8 cellular contexts compared by ENCODE assay signal in genomic region chr7:18495412-18496335, GRCh38. TPM values are rescaled to one million over a fixed set of nuclear protein-coding genes. Genes with fewer than 3 reads are reported as not detected.
DNase-seq lines count a peak whose midpoint lies in the region; ATAC-seq, FAIRE-seq and TF ChIP-seq lines count a peak whose summit lies in the region.

Gene HDAC9, plus strand, starts transcription at chr7:18495749. Its CDS starts 554 bp downstream, at chr7:18496303.

- no peaks in the 10 kb centered on the region for H3K79me2 ChIP-seq in keratinocyte (ENCODE audit: control insufficient read depth, insufficient read depth, low read length)

- H2AFZ ChIP-seq in keratinocyte (ENCODE audit: control insufficient read depth, low read length) = peak within 1 kb of the TSS; percentile 41

- H3K9me1 ChIP-seq in keratinocyte (ENCODE audit: control insufficient read depth, extremely low read depth, insufficient read depth, low read length) = no peaks in the 10 kb centered on the region

- H3K27me3 ChIP-seq in keratinocyte (ENCODE audit: control insufficient read depth, extremely low read depth, insufficient read depth, low read length) (no peaks in the 10 kb centered on the region), spleen (replicated peaks in 1 of 7) (no peaks in the 10 kb centered on the region)

- DNase-seq in DMS153 (lab: John Stamatoyannopoulos, UW) (peak; percentile 83), NOMO-1 (lab: John Stamatoyannopoulos, UW; ENCODE audit: unreplicated experiment in 2 of 2) (peak; percentile 59 to 68), cerebellar cortex (ENCODE audit: low spot score) (peak; percentile 98), keratinocyte (ENCODE audit: low read depth, low spot score) (no peak), spleen (peak; percentile 75), GOT3 (lab: John Stamatoyannopoulos, UW) (no peak)

- intact Hi-C loops in spleen (cut with DNase I; ENCODE audit: low total_unique reads) = no loop called here

- no peak within 1 kb of the TSS for H3K9ac ChIP-seq in keratinocyte (ENCODE audit: control insufficient read depth, extremely low read depth, insufficient read depth, low read length)

- WGBS in spleen, 5 donors = 10 to 13% (median 10%) methylated on average over 18 of the region's 18 CpGs

- TF ChIP-seq CTCF in keratinocyte (optimal IDR thresholded peaks at IDR 0.05 in 1 of 3, IDR thresholded peaks at IDR 0.05 in 1 of 3, conservative IDR thresholded peaks at IDR 0.05 in 1 of 3; ENCODE audit: extremely low read depth in 1 of 3, insufficient read depth in 2 of 3, low read length in 3 of 3) = no peak
- TF ChIP-seq CTCF in spleen (IDR thresholded peaks at IDR 0.05 in 8 of 11, conservative IDR thresholded peaks at IDR 0.05 in 3 of 11) = no peak

- ATAC-seq in GM19467 (IDR thresholded peaks at IDR 0.05; ENCODE audit: unreplicated experiment) = peak; percentile 87
- ATAC-seq in HG03520 (IDR thresholded peaks at IDR 0.05; ENCODE audit: unreplicated experiment) = peak; percentile 93

- peak in 1 of 3 donors; percentile 69 for TF ChIP-seq POLR2A in spleen (IDR thresholded peaks at IDR 0.05)

- peak; percentile 79 for FAIRE-seq in keratinocyte (lab: Jason Lieb, UNC)

- H3K4me3 ChIP-seq in keratinocyte (ENCODE audit: control insufficient read depth in 2 of 3, extremely low read depth in 1 of 3, insufficient read depth in 2 of 3, low read depth in 1 of 3, low read length in 3 of 3) (peak within 1 kb of the TSS in 2 of 3 experiments; percentile 22 to 41), spleen (peak within 1 kb of the TSS; percentile 16 to 70 (median 39))

- dilution Hi-C loops in keratinocyte (cut with MboI; ENCODE audit: extremely low pct_ligation_motif_present, low sequenced_read_pairs) = no loop called here

- H3K4me1 ChIP-seq in keratinocyte (ENCODE audit: control insufficient read depth, extremely low read depth, insufficient read depth, low read length) (peaks cover 8% of the 10 kb centered on the region), spleen (peaks cover 4 to 70% (median 28%) of the 10 kb centered on the region in 6 donors)

- H3K4me2 ChIP-seq in keratinocyte (ENCODE audit: control insufficient read depth, extremely low read depth, insufficient read depth, low read depth, low read length) = peak within 1 kb of the TSS; percentile 55

- H3K9me3 ChIP-seq in keratinocyte (ENCODE audit: control insufficient read depth, low read depth, low read length) (no peaks in the 10 kb centered on the region), spleen (no peaks in the 10 kb centered on the region)

- H3K36me3 ChIP-seq in keratinocyte (ENCODE audit: control insufficient read depth in 2 of 2, extremely low read depth in 1 of 2, insufficient read depth in 2 of 2, low read length in 2 of 2) = no peaks in the 10 kb centered on the region
- no peaks in the 10 kb centered on the region for H3K36me3 ChIP-seq in spleen

- H3K27ac ChIP-seq in keratinocyte (ENCODE audit: control insufficient read depth, insufficient read depth, low read length) (no peak within 1 kb of the TSS), spleen (peak within 1 kb of the TSS in 7 of 8 donors; percentile 10 to 74 (median 64))

- no peaks in the 10 kb centered on the region for H4K20me1 ChIP-seq in keratinocyte (ENCODE audit: control insufficient read depth, extremely low read depth, insufficient read depth, low read length)

RNA-seq across cellular contexts. Expression of gene HDAC9, which starts in this region (rescaled TPM):
- polyA plus RNA-seq in keratinocyte (24.6 to 31.2 TPM (median 28.8 TPM) in 3 replicates), spleen (10 to 100 TPM; 15.9 to 18.9 (median 18.9) TPM)
- 64.0 TPM for polyA plus RNA-seq in keratinocyte (2011; ENCODE audit: low read depth)
- 20.4 and 33.1 TPM in 2 replicates for polyA plus RNA-seq in keratinocyte (2011; cell fraction: cytosol; rRNA removed)
- polyA plus RNA-seq in keratinocyte (2011; cell fraction: nucleus; rRNA removed) = 34.0 and 40.7 TPM in 2 replicates
- 21.0 and 26.7 TPM in 2 replicates for polyA plus RNA-seq in keratinocyte (2012; ENCODE audit: low replicate concordance)
- 41.8 to 115 TPM (median 100 TPM) in 3 replicates for polyA minus RNA-seq in keratinocyte
- 37.8 TPM for polyA minus RNA-seq in keratinocyte (2011; cell fraction: cytosol; rRNA and poly(A)+ RNA removed)
- polyA minus RNA-seq in keratinocyte (2011; cell fraction: nucleus; rRNA and poly(A)+ RNA removed) = 111 and 204 TPM in 2 replicates
- total RNA-seq in spleen = 100 to 1,000 TPM in 1 of 7 donors, 10 to 100 TPM in 6; 62.2 to 100 (median 73.4) TPM

Comparison
In these comparisons a context has a peak if more than half of its experiments do, and no peak if none do; other contexts are left out.
1. DNase-seq: peak in DMS153 (single experiment), NOMO-1 (2 of 2), cerebellar cortex (single experiment) and spleen (single experiment); none in keratinocyte (single experiment) and GOT3 (single experiment).